ENCODE assay signal across 9 cellular contexts in the genomic region with DNA sequence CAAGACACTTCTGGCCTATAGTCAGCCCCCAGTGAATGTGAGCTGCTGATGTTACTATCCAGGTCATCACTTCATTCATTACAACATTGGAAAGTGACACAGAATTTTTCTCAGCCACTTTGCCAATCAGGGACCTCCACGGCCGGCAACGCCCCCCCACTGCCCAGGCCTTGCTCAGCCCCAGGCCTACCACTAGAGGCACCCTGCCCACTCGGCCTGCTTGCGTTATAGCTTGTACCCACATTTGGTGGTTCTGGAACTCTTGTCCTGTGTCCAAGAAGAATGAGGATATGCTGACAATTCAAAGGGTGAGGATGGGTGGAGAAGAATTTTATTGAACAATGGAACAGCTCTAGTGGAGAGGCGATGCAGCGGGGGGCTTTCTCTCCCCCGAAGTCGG.
A peak's percentile ranks its signal among the peaks of the same experiment; 100 is the strongest.
DNase-seq lines count a peak whose midpoint lies in the region; TF ChIP-seq lines count a peak whose summit lies in the region.
"Had no signal": no experiment of that assay in that cellular context is flagged by ENCODE, and none has a peak within 500 bp of the region (broad histone marks: within the 10 kb centered on the region; RNA-seq: fewer than 3 reads in every experiment).

No MANE protein-coding gene starts in this region.

- H3K9me3 Mint-ChIP-seq in HFFc6 (no peaks in the 10 kb centered on the region), nephron progenitor cell (no peaks in the 10 kb centered on the region)

- no peak overlapping the region for H3K27ac Mint-ChIP-seq in HFFc6
- no peak overlapping the region for H3K27ac Mint-ChIP-seq in nephron progenitor cell

- intact Hi-C loops in testis (cut with DNase I; ENCODE audit: low total_unique reads) = no loop called here

- no peaks in the 10 kb centered on the region for H3K4me1 ChIP-seq in testis

- no peaks in the 10 kb centered on the region for H3K27me3 ChIP-seq in GM06990 (replicated peaks; ENCODE audit: control insufficient read depth, insufficient read depth, low read length)
- peaks cover 6% of the 10 kb centered on the region for H3K27me3 ChIP-seq in brain microvascular endothelial cell (replicated peaks)
- H3K27me3 ChIP-seq in testis = no peaks in the 10 kb centered on the region
- H3K27me3 ChIP-seq: heart right ventricle had no signal

- TF ChIP-seq CTCF in GM06990 (IDR thresholded peaks at IDR 0.05; ENCODE audit: insufficient read depth, low read length, poor library complexity, severe bottlenecking) (peak; percentile 59), HFFc6 (IDR thresholded peaks at IDR 0.05) (peak; percentile 62; the same call in 1 of the 2 replicates), brain microvascular endothelial cell (IDR thresholded peaks at IDR 0.05; ENCODE audit: low read depth, low read length, missing control alignments) (peak; percentile 55), nephron progenitor cell (IDR thresholded peaks at IDR 0.05) (no peak), testis (IDR thresholded peaks at IDR 0.05) (no peak)

- H3K36me3 Mint-ChIP-seq in HFFc6 (ENCODE audit: low read depth) (no peaks in the 10 kb centered on the region), nephron progenitor cell (ENCODE audit: low read depth) (no peaks in the 10 kb centered on the region)

- TF ChIP-seq POLR2A in testis (IDR thresholded peaks at IDR 0.05) = no peak

- H3K9me3 ChIP-seq in testis = no peaks in the 10 kb centered on the region

- H3K4me1 Mint-ChIP-seq in HFFc6 (ENCODE audit: low read depth) (no peaks in the 10 kb centered on the region), nephron progenitor cell (peaks cover 55% of the 10 kb centered on the region)

- peaks cover 35% of the 10 kb centered on the region for H3K27me3 Mint-ChIP-seq in HFFc6 (ENCODE audit: insufficient read depth)
- peaks cover 11% of the 10 kb centered on the region for H3K27me3 Mint-ChIP-seq in nephron progenitor cell (ENCODE audit: low read depth, poor library complexity)

- in situ Hi-C loops in brain microvascular endothelial cell (cut with HindIII; ENCODE audit: low pct_ligation_motif_present, low sequenced_read_pairs) = no loop called here

- DNase-seq in GM06990 (ENCODE audit: extremely low read depth, insufficient read length) (no peak), HFFc6 (no peak), brain microvascular endothelial cell (no peak), nephron progenitor cell (peak; percentile 20), NCI-H226 (no peak), NCI-H1436 (lab: John Stamatoyannopoulos, UW) (no peak), testis (no peak)
- DNase-seq: heart right ventricle, NCI-H526 had no signal

- H3K36me3 ChIP-seq in GM06990 (ENCODE audit: control insufficient read depth, insufficient read depth, low read length) = no peaks in the 10 kb centered on the region
- no peaks in the 10 kb centered on the region for H3K36me3 ChIP-seq in brain microvascular endothelial cell (replicated peaks)
- H3K36me3 ChIP-seq in testis (ENCODE audit: low read depth, missing control alignments) = no peaks in the 10 kb centered on the region
- H3K36me3 ChIP-seq: heart right ventricle had no signal

- H3K27ac ChIP-seq in brain microvascular endothelial cell = no peak overlapping the region
- no peak overlapping the region for H3K27ac ChIP-seq in testis

- no peak overlapping the region for H3K4me3 ChIP-seq in GM06990 (replicated peaks; ENCODE audit: low read depth, low read length)
- H3K4me3 ChIP-seq in brain microvascular endothelial cell (ENCODE audit: low read depth, low read length) = no peak overlapping the region
- no peak overlapping the region for H3K4me3 ChIP-seq in testis
- H3K4me3 ChIP-seq: heart right ventricle had no signal

- WGBS in testis, 2 donors = 79 to 88% methylated on average over 9 of the region's 9 CpGs

- H3K4me3 Mint-ChIP-seq in HFFc6 (no peak overlapping the region), nephron progenitor cell (no peak overlapping the region)

Comparison
In these comparisons a context has a peak if more than half of its experiments do, and no peak if none do; other contexts are left out.
1. CTCF ChIP-seq: peak in GM06990 (single experiment), HFFc6 (single experiment) and brain microvascular endothelial cell (single experiment); none in nephron progenitor cell (single experiment) and testis (0 of 3).